Comparison of ENCODE assay signal across 1 cellular context in the genomic region with DNA sequence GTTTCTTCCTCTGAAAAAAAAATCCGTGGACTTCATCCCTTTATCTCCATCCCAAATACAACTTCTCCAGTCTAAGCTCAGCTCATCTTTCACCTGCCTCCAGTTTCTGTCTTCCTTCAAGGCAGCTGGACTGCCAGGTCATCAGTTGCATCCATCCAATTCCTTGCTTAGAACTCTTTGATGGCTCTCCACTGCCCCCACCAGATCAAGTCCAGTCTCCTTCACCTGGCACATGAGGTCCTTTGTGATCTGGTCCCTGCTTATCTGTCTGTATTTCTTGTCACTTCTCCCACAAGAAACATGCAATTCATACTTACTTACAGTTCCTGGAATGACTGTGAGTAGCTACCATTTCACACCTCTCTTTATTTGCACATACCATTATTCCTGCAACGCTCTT.
TF ChIP-seq lines count a peak whose summit lies in the region.

No MANE protein-coding gene starts in this region.

TF ChIP-seq in GM23338, 12 proteins besides CTCF, POLR2A, EP300 and RAD21 (continued from another document):
- TF ChIP-seq, protein P1, sequence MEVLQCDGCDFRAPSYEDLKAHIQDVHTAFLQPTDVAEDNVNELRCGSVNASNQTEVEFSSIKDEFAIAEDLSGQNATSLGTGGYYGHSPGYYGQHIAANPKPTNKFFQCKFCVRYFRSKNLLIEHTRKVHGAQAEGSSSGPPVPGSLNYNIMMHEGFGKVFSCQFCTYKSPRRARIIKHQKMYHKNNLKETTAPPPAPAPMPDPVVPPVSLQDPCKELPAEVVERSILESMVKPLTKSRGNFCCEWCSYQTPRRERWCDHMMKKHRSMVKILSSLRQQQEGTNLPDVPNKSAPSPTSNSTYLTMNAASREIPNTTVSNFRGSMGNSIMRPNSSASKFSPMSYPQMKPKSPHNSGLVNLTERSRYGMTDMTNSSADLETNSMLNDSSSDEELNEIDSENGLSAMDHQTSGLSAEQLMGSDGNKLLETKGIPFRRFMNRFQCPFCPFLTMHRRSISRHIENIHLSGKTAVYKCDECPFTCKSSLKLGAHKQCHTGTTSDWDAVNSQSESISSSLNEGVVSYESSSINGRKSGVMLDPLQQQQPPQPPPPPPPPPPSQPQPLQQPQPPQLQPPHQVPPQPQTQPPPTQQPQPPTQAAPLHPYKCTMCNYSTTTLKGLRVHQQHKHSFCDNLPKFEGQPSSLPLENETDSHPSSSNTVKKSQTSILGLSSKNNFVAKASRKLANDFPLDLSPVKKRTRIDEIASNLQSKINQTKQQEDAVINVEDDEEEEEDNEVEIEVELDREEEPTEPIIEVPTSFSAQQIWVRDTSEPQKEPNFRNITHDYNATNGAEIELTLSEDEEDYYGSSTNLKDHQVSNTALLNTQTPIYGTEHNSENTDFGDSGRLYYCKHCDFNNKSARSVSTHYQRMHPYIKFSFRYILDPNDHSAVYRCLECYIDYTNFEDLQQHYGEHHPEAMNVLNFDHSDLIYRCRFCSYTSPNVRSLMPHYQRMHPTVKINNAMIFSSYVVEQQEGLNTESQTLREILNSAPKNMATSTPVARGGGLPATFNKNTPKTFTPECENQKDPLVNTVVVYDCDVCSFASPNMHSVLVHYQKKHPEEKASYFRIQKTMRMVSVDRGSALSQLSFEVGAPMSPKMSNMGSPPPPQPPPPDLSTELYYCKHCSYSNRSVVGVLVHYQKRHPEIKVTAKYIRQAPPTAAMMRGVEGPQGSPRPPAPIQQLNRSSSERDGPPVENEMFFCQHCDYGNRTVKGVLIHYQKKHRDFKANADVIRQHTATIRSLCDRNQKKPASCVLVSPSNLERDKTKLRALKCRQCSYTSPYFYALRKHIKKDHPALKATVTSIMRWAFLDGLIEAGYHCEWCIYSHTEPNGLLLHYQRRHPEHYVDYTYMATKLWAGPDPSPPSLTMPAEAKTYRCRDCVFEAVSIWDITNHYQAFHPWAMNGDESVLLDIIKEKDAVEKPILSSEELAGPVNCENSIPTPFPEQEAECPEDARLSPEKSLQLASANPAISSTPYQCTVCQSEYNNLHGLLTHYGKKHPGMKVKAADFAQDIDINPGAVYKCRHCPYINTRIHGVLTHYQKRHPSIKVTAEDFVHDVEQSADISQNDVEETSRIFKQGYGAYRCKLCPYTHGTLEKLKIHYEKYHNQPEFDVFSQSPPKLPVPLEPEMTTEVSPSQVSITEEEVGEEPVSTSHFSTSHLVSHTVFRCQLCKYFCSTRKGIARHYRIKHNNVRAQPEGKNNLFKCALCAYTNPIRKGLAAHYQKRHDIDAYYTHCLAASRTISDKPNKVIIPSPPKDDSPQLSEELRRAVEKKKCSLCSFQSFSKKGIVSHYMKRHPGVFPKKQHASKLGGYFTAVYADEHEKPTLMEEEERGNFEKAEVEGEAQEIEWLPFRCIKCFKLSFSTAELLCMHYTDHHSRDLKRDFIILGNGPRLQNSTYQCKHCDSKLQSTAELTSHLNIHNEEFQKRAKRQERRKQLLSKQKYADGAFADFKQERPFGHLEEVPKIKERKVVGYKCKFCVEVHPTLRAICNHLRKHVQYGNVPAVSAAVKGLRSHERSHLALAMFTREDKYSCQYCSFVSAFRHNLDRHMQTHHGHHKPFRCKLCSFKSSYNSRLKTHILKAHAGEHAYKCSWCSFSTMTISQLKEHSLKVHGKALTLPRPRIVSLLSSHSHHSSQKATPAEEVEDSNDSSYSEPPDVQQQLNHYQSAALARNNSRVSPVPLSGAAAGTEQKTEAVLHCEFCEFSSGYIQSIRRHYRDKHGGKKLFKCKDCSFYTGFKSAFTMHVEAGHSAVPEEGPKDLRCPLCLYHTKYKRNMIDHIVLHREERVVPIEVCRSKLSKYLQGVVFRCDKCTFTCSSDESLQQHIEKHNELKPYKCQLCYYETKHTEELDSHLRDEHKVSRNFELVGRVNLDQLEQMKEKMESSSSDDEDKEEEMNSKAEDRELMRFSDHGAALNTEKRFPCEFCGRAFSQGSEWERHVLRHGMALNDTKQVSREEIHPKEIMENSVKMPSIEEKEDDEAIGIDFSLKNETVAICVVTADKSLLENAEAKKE (CRISPR knock-in tag; IDR thresholded peaks at IDR 0.05), result no peak
- no peak for TF ChIP-seq STAT1 (IDR thresholded peaks at IDR 0.05; ENCODE audit: unreplicated experiment)
- no peak for TF ChIP-seq ZNF114 (CRISPR knock-in tag; IDR thresholded peaks at IDR 0.05)
- TF ChIP-seq, protein P2, sequence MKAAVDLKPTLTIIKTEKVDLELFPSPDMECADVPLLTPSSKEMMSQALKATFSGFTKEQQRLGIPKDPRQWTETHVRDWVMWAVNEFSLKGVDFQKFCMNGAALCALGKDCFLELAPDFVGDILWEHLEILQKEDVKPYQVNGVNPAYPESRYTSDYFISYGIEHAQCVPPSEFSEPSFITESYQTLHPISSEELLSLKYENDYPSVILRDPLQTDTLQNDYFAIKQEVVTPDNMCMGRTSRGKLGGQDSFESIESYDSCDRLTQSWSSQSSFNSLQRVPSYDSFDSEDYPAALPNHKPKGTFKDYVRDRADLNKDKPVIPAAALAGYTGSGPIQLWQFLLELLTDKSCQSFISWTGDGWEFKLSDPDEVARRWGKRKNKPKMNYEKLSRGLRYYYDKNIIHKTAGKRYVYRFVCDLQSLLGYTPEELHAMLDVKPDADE (IDR thresholded peaks at IDR 0.05), result no peak
- no peak for TF ChIP-seq NANOG (IDR thresholded peaks at IDR 0.05; ENCODE audit: borderline replicate concordance)
- TF ChIP-seq CREB1 (CRISPR knock-in tag; IDR thresholded peaks at IDR 0.05; ENCODE audit: low read depth), result no peak
TF ChIP-seq in GM23338: peak in this region for 0.
